8 cellular contexts compared by ENCODE assay signal in the genomic region with DNA sequence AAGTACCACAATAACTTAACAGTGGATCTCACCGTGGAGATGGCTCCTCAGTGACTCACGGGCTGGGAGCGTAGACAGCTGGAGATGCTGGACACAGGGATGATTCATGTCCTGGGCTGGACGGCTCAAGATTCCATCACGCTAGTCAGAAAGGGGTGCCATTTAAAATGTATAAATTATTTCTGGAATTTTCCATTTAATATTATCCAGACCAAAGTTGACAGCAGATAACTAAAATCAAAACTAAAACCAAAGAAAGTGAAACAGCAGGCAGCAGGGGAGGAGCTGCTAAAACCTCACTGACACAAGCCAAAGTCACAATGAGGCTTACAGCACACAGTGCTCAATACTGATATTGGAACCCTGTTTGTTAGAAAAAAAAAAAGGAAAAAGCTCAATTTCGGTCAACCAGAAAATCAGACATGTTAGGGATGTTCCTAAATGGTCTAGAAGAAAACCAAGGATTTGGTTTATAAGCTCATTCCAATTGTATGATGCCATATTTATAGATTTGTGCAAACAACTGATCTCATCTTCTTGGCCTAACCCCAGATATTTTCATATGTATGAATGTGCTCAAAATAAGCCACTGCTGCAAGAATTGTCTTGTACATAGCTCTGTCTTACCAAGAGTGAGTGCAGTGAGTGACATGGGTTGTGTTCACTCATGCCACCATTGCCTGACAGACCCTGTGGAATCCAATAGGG.
DNase-seq lines count a peak whose midpoint lies in the region; ATAC-seq and TF ChIP-seq lines count a peak whose summit lies in the region.

No MANE protein-coding gene starts in this region.

- intact Hi-C loops in natural killer cell (cut with micrococcal nuclease): loop anchor here (2.0 kb wide), 1 partner anchor 53 kb away; no protein-coding TSS in a partner anchor

- H3K4me1 Mint-ChIP-seq in central memory CD8-positive, alpha-beta T cell: peaks cover 36% of the 10 kb centered on the region
- H3K4me1 Mint-ChIP-seq in natural killer cell: peaks cover 35 to 40% of the 10 kb centered on the region in 2 donors

- no peaks in the 10 kb centered on the region for H3K27me3 Mint-ChIP-seq in central memory CD8-positive, alpha-beta T cell
- peaks cover 0 to 3% of the 10 kb centered on the region in 2 donors for H3K27me3 Mint-ChIP-seq in natural killer cell (ENCODE audit: low read depth in 2 of 2)

- DNase-seq in LHCN-M2 (ENCODE audit: low read depth) (peak; percentile 96), natural killer cell (no peak), NCI-H524 treated with DMSO at 0.1 percent for 48 hours (lab: John Stamatoyannopoulos, UW) (no peak), NCI-H1436 (lab: John Stamatoyannopoulos, UW) (no peak), putamen (ENCODE audit: low spot score) (no peak)
- no peak for DNase-seq in central memory CD8-positive, alpha-beta T cell (ENCODE audit: low spot score in 2 of 2)

- peak overlapping the region; percentile 86 for H3K4me3 Mint-ChIP-seq in central memory CD8-positive, alpha-beta T cell
- peak overlapping the region; percentile 98 for H3K4me3 Mint-ChIP-seq in natural killer cell

- H3K9me3 Mint-ChIP-seq in central memory CD8-positive, alpha-beta T cell: no peaks in the 10 kb centered on the region
- no peaks in the 10 kb centered on the region for H3K9me3 Mint-ChIP-seq in natural killer cell

- no peaks in the 10 kb centered on the region for H3K36me3 Mint-ChIP-seq in central memory CD8-positive, alpha-beta T cell (ENCODE audit: insufficient read depth)
- H3K36me3 Mint-ChIP-seq in natural killer cell: no peaks in the 10 kb centered on the region

- ATAC-seq in GM18498 (IDR thresholded peaks at IDR 0.05; ENCODE audit: unreplicated experiment) (peak; percentile 84), GM21786 (IDR thresholded peaks at IDR 0.05; ENCODE audit: unreplicated experiment) (peak; percentile 79), natural killer cell (peak; percentile 79 to 85 (median 80))
- ATAC-seq in central memory CD8-positive, alpha-beta T cell (replicated peaks; ENCODE audit: extremely low read depth, poor library complexity, severe bottlenecking): peak; percentile 76

- peak overlapping the region; percentile 97 for H3K27ac Mint-ChIP-seq in central memory CD8-positive, alpha-beta T cell (ENCODE audit: low read depth)
- H3K27ac Mint-ChIP-seq in natural killer cell: peak overlapping the region; percentile 89 to 93

- TF ChIP-seq CTCF in natural killer cell (IDR thresholded peaks at IDR 0.05): no peak
